ENCODE assay signal across 21 cellular contexts in genomic region chr6:157074969-157075368, GRCh38.
"Had no signal": no experiment of that assay in that cellular context is flagged by ENCODE, and none has a peak within 500 bp of the region (broad histone marks: within the 10 kb centered on the region; RNA-seq: fewer than 3 reads in every experiment).

No MANE protein-coding gene starts in this region.

- H3K36me3 ChIP-seq: adrenal gland, lower lobe of right lung, right lobe of liver, tibial nerve had no signal

- H3K27me3 Mint-ChIP-seq: activated CD4-positive, alpha-beta T cell treated with anti-CD3 and anti-CD28 coated beads for 36 hours; activated naive CD8-positive, alpha-beta T cell treated with anti-CD3 and anti-CD28 coated beads for 36 hours; effector memory CD8-positive, alpha-beta T cell; naive thymus-derived CD8-positive, alpha-beta T cell had no signal

- H3K9me3 ChIP-seq: adrenal gland, body of pancreas, lower lobe of right lung, right lobe of liver, tibial nerve had no signal

- H3K27ac ChIP-seq: body of pancreas, lower lobe of right lung, right lobe of liver, tibial nerve had no signal

- H3K4me1 ChIP-seq: right lobe of liver had no signal

- ATAC-seq: body of pancreas; left colon; naive thymus-derived CD8-positive, alpha-beta T cell; right lobe of liver had no signal

- H3K9me3 Mint-ChIP-seq: activated naive CD8-positive, alpha-beta T cell treated with anti-CD3 and anti-CD28 coated beads for 36 hours; effector memory CD8-positive, alpha-beta T cell; immature natural killer cell; naive thymus-derived CD8-positive, alpha-beta T cell; T-helper 2 cell treated with Interferon-gamma antibody and Interleukin-4, amounts not matched to agents 5 μg/mL and 100 μg/mL, for 36 hours had no signal

- H3K27me3 ChIP-seq: adrenal gland, body of pancreas, right lobe of liver, tibial nerve had no signal

- DNase-seq: activated CD4-positive, CD25-positive, alpha-beta regulatory T cell; activated CD8-positive, alpha-beta memory T cell treated with anti-CD3 and anti-CD28 coated beads for 24 hours; activated effector memory CD4-positive, alpha-beta T cell treated with Interleukin-2 at 50 U/mL for 16 hours; aorta; body of pancreas; cortex of kidney; effector memory CD8-positive, alpha-beta T cell; head of caudate nucleus; hypothalamus; kidney; left colon; lower lobe of right lung; mesenchymal stem cell; naive thymus-derived CD8-positive, alpha-beta T cell; right lobe of liver had no signal

- H3K4me3 ChIP-seq: body of pancreas, lower lobe of right lung, right lobe of liver, tibial nerve had no signal
